ENCODE assay signal across 16 cellular contexts in genomic region chr2:199798881-199799580, GRCh38. TPM values are rescaled to one million over a fixed set of nuclear protein-coding genes. Genes with fewer than 3 reads are reported as not detected.
DNase-seq lines count a peak whose midpoint lies in the region; ATAC-seq, FAIRE-seq and TF ChIP-seq lines count a peak whose summit lies in the region.
"Had no signal": no experiment of that assay in that cellular context is flagged by ENCODE, and none has a peak within 500 bp of the region (broad histone marks: within the 10 kb centered on the region; RNA-seq: fewer than 3 reads in every experiment).

No MANE protein-coding gene starts in this region.

- H3K9ac ChIP-seq in endothelial cell of umbilical vein (replicated peaks; ENCODE audit: extremely low read depth, insufficient read depth, low read length) (no peak overlapping the region), mesendoderm (ENCODE audit: low read length) (no peak overlapping the region)
- H3K9ac ChIP-seq: neural progenitor cell had no signal

- H3K9me3 ChIP-seq in endothelial cell of umbilical vein (replicated peaks; ENCODE audit: control insufficient read depth, insufficient read depth, low read length) = no peaks in the 10 kb centered on the region
- H3K9me3 ChIP-seq in testis = no peaks in the 10 kb centered on the region
- no peaks in the 10 kb centered on the region for H3K9me3 ChIP-seq in mucosa of descending colon

- FAIRE-seq in endothelial cell of umbilical vein (lab: Jason Lieb, UNC) = no peak

- POLR2A ChIA-PET in endothelial cell of umbilical vein (lab: Charles Lee) (no interaction called here), HEK293T (lab: Yijun Ruan, JAX) (no interaction called here)

- no peaks in the 10 kb centered on the region for H3K36me3 ChIP-seq in endothelial cell of umbilical vein (ENCODE audit: control insufficient read depth in 2 of 2, extremely low read depth in 1 of 2, insufficient read depth in 2 of 2, low read length in 2 of 2)
- H3K36me3 ChIP-seq in mesendoderm (ENCODE audit: control insufficient read depth, insufficient read depth, low read length) = no peaks in the 10 kb centered on the region
- no peaks in the 10 kb centered on the region for H3K36me3 ChIP-seq in testis (ENCODE audit: low read depth, missing control alignments)
- no peaks in the 10 kb centered on the region for H3K36me3 ChIP-seq in mucosa of descending colon (ENCODE audit: low read depth)
- H3K36me3 ChIP-seq: neural progenitor cell had no signal

- TF ChIP-seq POLR2A in endothelial cell of umbilical vein (IDR thresholded peaks at IDR 0.05; ENCODE audit: low read depth, low read length) = no peak
- no peak for TF ChIP-seq POLR2A in testis (IDR thresholded peaks at IDR 0.05)

- no peak overlapping the region for H2BK15ac ChIP-seq in mesendoderm (replicated peaks; ENCODE audit: low read depth)

- no peaks in the 10 kb centered on the region for H4K20me1 ChIP-seq in endothelial cell of umbilical vein (replicated peaks; ENCODE audit: control insufficient read depth, extremely low read depth, insufficient read depth, low read length)

- no peak overlapping the region for H2AFZ ChIP-seq in endothelial cell of umbilical vein (ENCODE audit: low read depth, low read length)
- H2AFZ ChIP-seq: neural progenitor cell had no signal

- H4K5ac ChIP-seq in mesendoderm (ENCODE audit: low read length) = no peak overlapping the region

- no peak overlapping the region for H3K4me3 ChIP-seq in endothelial cell of umbilical vein (replicated peaks in 1 of 3; ENCODE audit: insufficient read depth in 1 of 3, low read depth in 1 of 3, low read length in 3 of 3)
- H3K4me3 ChIP-seq in mesendoderm (ENCODE audit: low read length) = no peak overlapping the region
- no peak overlapping the region for H3K4me3 ChIP-seq in testis
- H3K4me3 ChIP-seq in mucosa of descending colon = no peak overlapping the region
- H3K4me3 ChIP-seq: neural progenitor cell had no signal

- CTCF ChIA-PET in endothelial cell of umbilical vein (lab: Charles Lee) = no interaction called here
- CTCF ChIA-PET in HEK293T (lab: Yijun Ruan, JAX) = no interaction called here

- no peak for ATAC-seq in mucosa of descending colon

- H3K23ac ChIP-seq in mesendoderm (ENCODE audit: low read length) = no peak overlapping the region

- H3K4ac ChIP-seq in mesendoderm (ENCODE audit: low read depth, low read length) = no peak overlapping the region

- no peak overlapping the region for H3K56ac ChIP-seq in mesendoderm (ENCODE audit: low read length)

- no peaks in the 10 kb centered on the region for H3K9me1 ChIP-seq in endothelial cell of umbilical vein (replicated peaks; ENCODE audit: control insufficient read depth, extremely low read depth, insufficient read depth, low read length)

- H3K79me1 ChIP-seq in mesendoderm (ENCODE audit: low read length) = no peaks in the 10 kb centered on the region

- intact Hi-C loops in endothelial cell of umbilical vein (cut with micrococcal nuclease) (no loop called here), testis (cut with DNase I; ENCODE audit: low total_unique reads) (no loop called here), mucosa of descending colon (cut with DNase I, micrococcal nuclease) (no loop called here)

- DNase-seq in DMS 273 (lab: John Stamatoyannopoulos, UW; ENCODE audit: unreplicated experiment) (peak; percentile 35), DMS 273 treated with DMSO at 0.1 percent for 48 hours (lab: John Stamatoyannopoulos, UW) (no peak), endothelial cell of umbilical vein (ENCODE audit: low read depth, low spot score) (peak; percentile 61), mesendoderm (peak; percentile 40), testis (peak; percentile 70), mucosa of descending colon (no peak), NCI-H510A (lab: John Stamatoyannopoulos, UW) (no peak), HEK293T (ENCODE audit: extremely low spot score) (no peak)
- DNase-seq: activated CD8-positive, alpha-beta memory T cell treated with anti-CD3 and anti-CD28 coated beads, Interleukin-2, amount 50 U/mL, for 48 hours; DND-41; NCI-H2227 treated with DMSO at 0.1 percent for 48 hours; RPMI8226; stimulated activated CD4-positive, alpha-beta T cell treated with anti-CD3 and anti-CD28 coated beads, Interleukin-4, amount 100 ng/mL, for 1 hour had no signal

- no peaks in the 10 kb centered on the region for H3K79me2 ChIP-seq in endothelial cell of umbilical vein (ENCODE audit: control insufficient read depth, insufficient read depth, low read length)
- no peaks in the 10 kb centered on the region for H3K79me2 ChIP-seq in mesendoderm (ENCODE audit: control insufficient read depth, insufficient read depth, low read length)

- H3K27me3 ChIP-seq in endothelial cell of umbilical vein (ENCODE audit: control insufficient read depth in 2 of 2, insufficient read depth in 2 of 2, low read length in 2 of 2) = peaks cover 5 to 17% of the 10 kb centered on the region in 2 experiments
- H3K27me3 ChIP-seq in mesendoderm (ENCODE audit: insufficient read depth, low read length, poor library complexity) = no peaks in the 10 kb centered on the region
- no peaks in the 10 kb centered on the region for H3K27me3 ChIP-seq in testis
- H3K27me3 ChIP-seq: neural progenitor cell had no signal

- no CpG with 5 or more reads among the region's 9 CpGs for WGBS in mesendoderm (ENCODE audit: extremely low coverage, insufficient coverage, low lambda C conversion rate)
- WGBS in testis, 2 donors = 43 to 56% methylated on average over 9 of the region's 9 CpGs

- no TSS peak for BruUV-seq in endothelial cell of umbilical vein (replicated peaks; lab: Mats Ljungman, UMichigan)

- no peak overlapping the region for H2BK120ac ChIP-seq in mesendoderm (ENCODE audit: low read depth, low read length)

- TF ChIP-seq CTCF in endothelial cell of umbilical vein (IDR thresholded peaks at IDR 0.05; ENCODE audit: extremely low read depth in 1 of 2, insufficient read depth in 1 of 2, low read depth in 1 of 2, low read length in 2 of 2) (no peak), testis (IDR thresholded peaks at IDR 0.05) (no peak), mucosa of descending colon (IDR thresholded peaks at IDR 0.05) (no peak)

- no peak overlapping the region for H4K8ac ChIP-seq in mesendoderm (ENCODE audit: low read depth, low read length)

- H3K27ac ChIP-seq in endothelial cell of umbilical vein (ENCODE audit: insufficient read depth, low read depth, low read length) (no peak overlapping the region), mesendoderm (ENCODE audit: low read depth, low read length) (no peak overlapping the region), testis (no peak overlapping the region)
- H3K27ac ChIP-seq: 22Rv1, epithelial cell of prostate, neural progenitor cell had no signal

- H3K18ac ChIP-seq in mesendoderm (ENCODE audit: low read length) = no peak overlapping the region

- no peak overlapping the region for H3K4me2 ChIP-seq in endothelial cell of umbilical vein (ENCODE audit: insufficient read depth, low read length)
- H3K4me2 ChIP-seq in mesendoderm (ENCODE audit: low read length) = no peak overlapping the region
- H3K4me2 ChIP-seq: neural progenitor cell had no signal

- no peaks in the 10 kb centered on the region for H3K4me1 ChIP-seq in endothelial cell of umbilical vein (ENCODE audit: control insufficient read depth, extremely low read depth, insufficient read depth, low read length)
- H3K4me1 ChIP-seq in mesendoderm (ENCODE audit: control insufficient read depth, low read depth, low read length) = no peaks in the 10 kb centered on the region
- H3K4me1 ChIP-seq in testis = peaks cover 4% of the 10 kb centered on the region
- H3K4me1 ChIP-seq in mucosa of descending colon (ENCODE audit: low read depth) = no peaks in the 10 kb centered on the region

- no peak overlapping the region for H2BK5ac ChIP-seq in mesendoderm (ENCODE audit: low read length)

- dilution Hi-C loops in endothelial cell of umbilical vein (cut with MboI; ENCODE audit: extremely low pct_ligation_motif_present, low sequenced_read_pairs) = no loop called here

- no peak overlapping the region for H2AK5ac ChIP-seq in mesendoderm (ENCODE audit: low read length)

TF ChIP-seq in endothelial cell of umbilical vein, 7 proteins besides CTCF, POLR2A, EP300 and RAD21:
- TF ChIP-seq EZH2 (IDR thresholded peaks at IDR 0.05; ENCODE audit: borderline replicate concordance, low read depth, low read length, severe bottlenecking) = peak; percentile 50
- no peak for TF ChIP-seq JUN (IDR thresholded peaks at IDR 0.05; ENCODE audit: borderline replicate concordance, insufficient read depth, insufficient read length, low read depth)

TF ChIP-seq in HEK293T, 16 proteins besides CTCF, POLR2A, EP300 and RAD21 (continues in another document):
- no peak for TF ChIP-seq FOXK2 (IDR thresholded peaks at IDR 0.05)
- TF ChIP-seq L3MBTL2 (conservative IDR thresholded peaks at IDR 0.05) = no peak
- TF ChIP-seq ELF4 (IDR thresholded peaks at IDR 0.05) = no peak
- TF ChIP-seq ZNF384 (IDR thresholded peaks at IDR 0.05) = no peak
- no peak for TF ChIP-seq HDGF (IDR thresholded peaks at IDR 0.05; ENCODE audit: borderline replicate concordance)
- TF ChIP-seq LEF1 (IDR thresholded peaks at IDR 0.05; ENCODE audit: borderline replicate concordance) = no peak
- no peak for TF ChIP-seq SUZ12 (IDR thresholded peaks at IDR 0.05)
- TF ChIP-seq, protein P1, sequence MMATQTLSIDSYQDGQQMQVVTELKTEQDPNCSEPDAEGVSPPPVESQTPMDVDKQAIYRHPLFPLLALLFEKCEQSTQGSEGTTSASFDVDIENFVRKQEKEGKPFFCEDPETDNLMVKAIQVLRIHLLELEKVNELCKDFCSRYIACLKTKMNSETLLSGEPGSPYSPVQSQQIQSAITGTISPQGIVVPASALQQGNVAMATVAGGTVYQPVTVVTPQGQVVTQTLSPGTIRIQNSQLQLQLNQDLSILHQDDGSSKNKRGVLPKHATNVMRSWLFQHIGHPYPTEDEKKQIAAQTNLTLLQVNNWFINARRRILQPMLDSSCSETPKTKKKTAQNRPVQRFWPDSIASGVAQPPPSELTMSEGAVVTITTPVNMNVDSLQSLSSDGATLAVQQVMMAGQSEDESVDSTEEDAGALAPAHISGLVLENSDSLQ (IDR thresholded peaks at IDR 0.05) = no peak
- TF ChIP-seq BHLHE40 (IDR thresholded peaks at IDR 0.05; ENCODE audit: borderline replicate concordance) = no peak

RNA-seq across cellular contexts. Expression of gene FTCDNL1, which starts 52.0 kb away (rescaled TPM):
- total RNA-seq in endothelial cell of umbilical vein = 0.27 and 0.65 TPM in 2 replicates
- 0.05 and 0.19 TPM in 2 replicates for polyA plus RNA-seq in endothelial cell of umbilical vein
- polyA plus RNA-seq in endothelial cell of umbilical vein (2011; cell fraction: cytosol; rRNA removed) = 0.06 and 0.10 TPM in 2 replicates
- polyA plus RNA-seq in endothelial cell of umbilical vein (2011; cell fraction: nucleus; rRNA removed) = not detected in 2 replicates
- 0.11 and 0.19 TPM in 2 replicates for polyA plus RNA-seq in endothelial cell of umbilical vein (2012)
- 1.2 TPM in 1 of 2 replicates, not detected in the other for polyA minus RNA-seq in endothelial cell of umbilical vein
- polyA minus RNA-seq in endothelial cell of umbilical vein (2011; cell fraction: cytosol; rRNA and poly(A)+ RNA removed) = 1.9 TPM
- not detected in 2 replicates for polyA minus RNA-seq in endothelial cell of umbilical vein (2011; cell fraction: nucleus; rRNA and poly(A)+ RNA removed)
- polyA plus RNA-seq in mesendoderm (2013, experiment 1 of 2) = 0.17 TPM
- 0.22 TPM for polyA plus RNA-seq in mesendoderm (2013, experiment 2 of 2)
- 1 to 10 TPM; 9.7 TPM for total RNA-seq in testis
- polyA plus RNA-seq in testis (ENCODE audit: insufficient read depth, low read depth, low replicate concordance) = 1.5 TPM
- total RNA-seq in mucosa of descending colon = 1 to 10 TPM; 2.1 to 5.1 (median 2.3) TPM

Comparison
In these comparisons a context has a peak if more than half of its experiments do, and no peak if none do; other contexts are left out.
1. DNase-seq: peak in DMS 273 (single experiment), endothelial cell of umbilical vein (single experiment), mesendoderm (single experiment) and testis (single experiment); none in DMS 273 treated with DMSO at 0.1 percent for 48 hours (single experiment), mucosa of descending colon (0 of 3), NCI-H510A (single experiment) and HEK293T (single experiment).